Comparison of ENCODE assay signal across 11 cellular contexts in genomic region chr14:52789118-52789517, GRCh38. TPM values are rescaled to one million over a fixed set of nuclear protein-coding genes. Genes with fewer than 3 reads are reported as not detected.
DNase-seq lines count a peak whose midpoint lies in the region; ATAC-seq, FAIRE-seq and TF ChIP-seq lines count a peak whose summit lies in the region.
"Had no signal": no experiment of that assay in that cellular context is flagged by ENCODE, and none has a peak within 500 bp of the region (broad histone marks: within the 10 kb centered on the region; RNA-seq: fewer than 3 reads in every experiment).

No MANE protein-coding gene starts in this region.

- intact Hi-C loops in activated CD4-positive, alpha-beta T cell treated with anti-CD3 and anti-CD28 coated beads, Interleukin-2, amount 10 ng/mL, durations not matched to agents 24 days and 14 days (cut with micrococcal nuclease): no loop called here
- intact Hi-C loops in endothelial cell of umbilical vein (cut with micrococcal nuclease): no loop called here

- peak overlapping the region; percentile 35; the same call in 1 of the 2 replicates for H3K4me2 ChIP-seq in OCI-LY1 (ENCODE audit: low read length)
- peak overlapping the region; percentile 92 for H3K4me2 ChIP-seq in endothelial cell of umbilical vein (ENCODE audit: insufficient read depth, low read length)

- H3K4me1 Mint-ChIP-seq in activated CD4-positive, alpha-beta T cell treated with anti-CD3 and anti-CD28 coated beads, Interleukin-2, amount 10 ng/mL, durations not matched to agents 24 days and 14 days: peaks cover 32% of the 10 kb centered on the region

- no peaks in the 10 kb centered on the region for H3K27me3 Mint-ChIP-seq in activated CD4-positive, alpha-beta T cell treated with anti-CD3 and anti-CD28 coated beads, Interleukin-2, amount 10 ng/mL, durations not matched to agents 24 days and 14 days

- H3K4me3 Mint-ChIP-seq in activated CD4-positive, alpha-beta T cell treated with anti-CD3 and anti-CD28 coated beads, Interleukin-2, amount 10 ng/mL, durations not matched to agents 24 days and 14 days: peak overlapping the region; percentile 49

- WGBS in tibial nerve, 2 donors: 88 to 93% methylated on average over 2 of the region's 2 CpGs
- 91 to 98% methylated on average over 2 of the region's 2 CpGs for WGBS in upper lobe of left lung, 2 donors

- H3K4me1 ChIP-seq in OCI-LY1 (ENCODE audit: insufficient read depth, low read length, severe bottlenecking): peaks cover 29% of the 10 kb centered on the region
- H3K4me1 ChIP-seq in endothelial cell of umbilical vein (ENCODE audit: control insufficient read depth, extremely low read depth, insufficient read depth, low read length): peaks cover 25% of the 10 kb centered on the region
- peaks cover 0 to 28% (median 11%) of the 10 kb centered on the region in 4 donors for H3K4me1 ChIP-seq in tibial nerve
- H3K4me1 ChIP-seq in upper lobe of left lung: peaks cover 8 to 21% (median 16%) of the 10 kb centered on the region in 4 donors

- no peaks in the 10 kb centered on the region for H3K9me1 ChIP-seq in endothelial cell of umbilical vein (replicated peaks; ENCODE audit: control insufficient read depth, extremely low read depth, insufficient read depth, low read length)

- H3K9me2 ChIP-seq in OCI-LY1 (ENCODE audit: low read depth, low read length): no peaks in the 10 kb centered on the region

- no peak for TF ChIP-seq POLR2A in endothelial cell of umbilical vein (IDR thresholded peaks at IDR 0.05; ENCODE audit: low read depth, low read length)
- TF ChIP-seq POLR2A in tibial nerve (IDR thresholded peaks at IDR 0.05): no peak
- no peak for TF ChIP-seq POLR2A in upper lobe of left lung (IDR thresholded peaks at IDR 0.05)

- H3K27me3 ChIP-seq in OCI-LY1 (ENCODE audit: insufficient read depth, low read length) (no peaks in the 10 kb centered on the region), endothelial cell of umbilical vein (ENCODE audit: control insufficient read depth in 2 of 2, insufficient read depth in 2 of 2, low read length in 2 of 2) (no peaks in the 10 kb centered on the region), tibial nerve (no peaks in the 10 kb centered on the region), upper lobe of left lung (no peaks in the 10 kb centered on the region)
- H3K27me3 ChIP-seq: cardiac muscle cell had no signal

- no peak for ATAC-seq in upper lobe of left lung (ENCODE audit: low FRiP score in 2 of 2)
- ATAC-seq: esophagus mucosa had no signal

- H3K79me2 ChIP-seq in OCI-LY1 (ENCODE audit: insufficient read depth, low read length) (peaks cover 18% of the 10 kb centered on the region), endothelial cell of umbilical vein (ENCODE audit: control insufficient read depth, insufficient read depth, low read length) (peaks cover 60% of the 10 kb centered on the region)

- no peaks in the 10 kb centered on the region for H3K9me3 Mint-ChIP-seq in activated CD4-positive, alpha-beta T cell treated with anti-CD3 and anti-CD28 coated beads, Interleukin-2, amount 10 ng/mL, durations not matched to agents 24 days and 14 days

- peaks cover 5% of the 10 kb centered on the region; the same call in 1 of the 2 replicates for H3F3A ChIP-seq in OCI-LY1 (ENCODE audit: insufficient read depth, low read length)

- dilution Hi-C loops in endothelial cell of umbilical vein (cut with MboI; ENCODE audit: extremely low pct_ligation_motif_present, low sequenced_read_pairs): no loop called here

- no peak overlapping the region for H2AFZ ChIP-seq in OCI-LY1 (ENCODE audit: low read length)
- H2AFZ ChIP-seq in endothelial cell of umbilical vein (ENCODE audit: low read depth, low read length): no peak overlapping the region

- H3K27ac ChIP-seq in OCI-LY1 (ENCODE audit: low read depth, low read length, poor library complexity, severe bottlenecking): peak overlapping the region; percentile 5
- H3K27ac ChIP-seq in endothelial cell of umbilical vein (ENCODE audit: insufficient read depth, low read depth, low read length): no peak overlapping the region
- no peak overlapping the region for H3K27ac ChIP-seq in tibial nerve
- H3K27ac ChIP-seq in upper lobe of left lung: no peak overlapping the region
- H3K27ac ChIP-seq: cardiac muscle cell had no signal

- no peak overlapping the region for H3K27ac Mint-ChIP-seq in activated CD4-positive, alpha-beta T cell treated with anti-CD3 and anti-CD28 coated beads, Interleukin-2, amount 10 ng/mL, durations not matched to agents 24 days and 14 days

- no peak for FAIRE-seq in endothelial cell of umbilical vein (lab: Jason Lieb, UNC)
- FAIRE-seq: islet of Langerhans had no signal

- CTCF ChIA-PET in endothelial cell of umbilical vein (lab: Charles Lee): interaction anchor here (1.5 kb wide), 1 partner anchor 8 kb away, joined by 4 read pairs; no protein-coding TSS in a partner anchor

- no TSS peak for BruUV-seq in endothelial cell of umbilical vein (replicated peaks; lab: Mats Ljungman, UMichigan)

- no peaks in the 10 kb centered on the region for H3K36me3 ChIP-seq in OCI-LY1 (ENCODE audit: insufficient read depth, low read length)
- H3K36me3 ChIP-seq in endothelial cell of umbilical vein (ENCODE audit: control insufficient read depth in 2 of 2, extremely low read depth in 1 of 2, insufficient read depth in 2 of 2, low read length in 2 of 2): peaks cover 0 to 3% of the 10 kb centered on the region in 2 experiments
- no peaks in the 10 kb centered on the region for H3K36me3 ChIP-seq in tibial nerve
- H3K36me3 ChIP-seq in upper lobe of left lung: no peaks in the 10 kb centered on the region
- H3K36me3 ChIP-seq: cardiac muscle cell had no signal

- no peaks in the 10 kb centered on the region for H4K20me1 ChIP-seq in OCI-LY1 (ENCODE audit: insufficient read depth, low read length)
- no peaks in the 10 kb centered on the region for H4K20me1 ChIP-seq in endothelial cell of umbilical vein (replicated peaks; ENCODE audit: control insufficient read depth, extremely low read depth, insufficient read depth, low read length)

- no peak for TF ChIP-seq CTCF in OCI-LY1 (IDR thresholded peaks at IDR 0.05; ENCODE audit: low read length)
- no peak for TF ChIP-seq CTCF in endothelial cell of umbilical vein (IDR thresholded peaks at IDR 0.05; ENCODE audit: extremely low read depth in 1 of 2, insufficient read depth in 1 of 2, low read depth in 1 of 2, low read length in 2 of 2)
- TF ChIP-seq CTCF in tibial nerve (IDR thresholded peaks at IDR 0.05): no peak
- no peak for TF ChIP-seq CTCF in upper lobe of left lung (IDR thresholded peaks at IDR 0.05)

- H3K36me3 Mint-ChIP-seq in activated CD4-positive, alpha-beta T cell treated with anti-CD3 and anti-CD28 coated beads, Interleukin-2, amount 10 ng/mL, durations not matched to agents 24 days and 14 days (ENCODE audit: low read depth): peaks cover 8% of the 10 kb centered on the region

- TF ChIP-seq EP300 in tibial nerve (IDR thresholded peaks at IDR 0.05) (no peak), upper lobe of left lung (IDR thresholded peaks at IDR 0.05) (no peak)

- H3K9ac ChIP-seq in OCI-LY1 (ENCODE audit: low read length): no peak overlapping the region; the same call in 1 of the 2 replicates
- H3K9ac ChIP-seq in endothelial cell of umbilical vein (replicated peaks; ENCODE audit: extremely low read depth, insufficient read depth, low read length): no peak overlapping the region

- H3K4me3 ChIP-seq in OCI-LY1 (ENCODE audit: low read depth, low read length, poor library complexity, severe bottlenecking) (peak overlapping the region; percentile 14), endothelial cell of umbilical vein (replicated peaks in 1 of 3; ENCODE audit: insufficient read depth in 1 of 3, low read depth in 1 of 3, low read length in 3 of 3) (peak overlapping the region in 1 of 3 experiments; percentile 25), skeletal muscle cell (ENCODE audit: low read depth, low read length) (peak overlapping the region; percentile 75), tibial nerve (no peak overlapping the region), upper lobe of left lung (no peak overlapping the region)

- DNase-seq in activated CD4-positive, alpha-beta T cell treated with anti-CD3 and anti-CD28 coated beads, Interleukin-2, amount 10 ng/mL, durations not matched to agents 24 days and 14 days: no peak
- no peak for DNase-seq in activated CD4-positive, alpha-beta T cell treated with anti-CD3 and anti-CD28 coated beads, Interleukin-2, amount 50 U/mL, for 1 hour
- DNase-seq in endothelial cell of umbilical vein (ENCODE audit: low read depth, low spot score) (no peak), skeletal muscle cell (ENCODE audit: low read depth) (no peak), tibial nerve (ENCODE audit: low spot score in 2 of 2) (no peak), upper lobe of left lung (no peak), NCI-H187 (lab: John Stamatoyannopoulos, UW) (no peak)

- POLR2A ChIA-PET in endothelial cell of umbilical vein (lab: Charles Lee): no interaction called here

- no peaks in the 10 kb centered on the region for H3K9me3 ChIP-seq in OCI-LY1 (ENCODE audit: low read length)
- H3K9me3 ChIP-seq in endothelial cell of umbilical vein (replicated peaks; ENCODE audit: control insufficient read depth, insufficient read depth, low read length): no peaks in the 10 kb centered on the region
- no peaks in the 10 kb centered on the region for H3K9me3 ChIP-seq in tibial nerve
- H3K9me3 ChIP-seq in upper lobe of left lung: no peaks in the 10 kb centered on the region

RNA-seq across cellular contexts. Expression of gene GNPNAT1, which starts 2.3 kb away (rescaled TPM):
- 30.6 and 32.4 TPM in 2 replicates for total RNA-seq in activated CD4-positive, alpha-beta T cell treated with anti-CD3 and anti-CD28 coated beads, Interleukin-2, amount 10 ng/mL, durations not matched to agents 24 days and 14 days
- total RNA-seq in endothelial cell of umbilical vein: 38.2 and 38.9 TPM in 2 replicates
- 15.9 and 18.7 TPM in 2 replicates for polyA plus RNA-seq in endothelial cell of umbilical vein
- polyA plus RNA-seq in endothelial cell of umbilical vein (2011; cell fraction: cytosol; rRNA removed): 19.0 and 22.3 TPM in 2 replicates
- 8.3 and 10.2 TPM in 2 replicates for polyA plus RNA-seq in endothelial cell of umbilical vein (2011; cell fraction: nucleus; rRNA removed)
- 20.6 and 40.9 TPM in 2 replicates for polyA plus RNA-seq in endothelial cell of umbilical vein (2012)
- polyA minus RNA-seq in endothelial cell of umbilical vein: 16.1 and 17.3 TPM in 2 replicates
- polyA minus RNA-seq in endothelial cell of umbilical vein (2011; cell fraction: cytosol; rRNA and poly(A)+ RNA removed): 32.1 TPM
- polyA minus RNA-seq in endothelial cell of umbilical vein (2011; cell fraction: nucleus; rRNA and poly(A)+ RNA removed): 6.9 and 12.0 TPM in 2 replicates
- total RNA-seq in tibial nerve: 10 to 100 TPM in 2 of 4 donors, 1 to 10 TPM in 2; 4.8 to 18.6 (median 9.5) TPM
- 10 to 100 TPM in 3 of 6 donors, 1 to 10 TPM in 3; 2.1 to 18.8 (median 10.9) TPM for total RNA-seq in upper lobe of left lung

RNA-seq across cellular contexts. Expression of gene STYX, which starts 59.2 kb away (rescaled TPM):
- total RNA-seq in activated CD4-positive, alpha-beta T cell treated with anti-CD3 and anti-CD28 coated beads, Interleukin-2, amount 10 ng/mL, durations not matched to agents 24 days and 14 days: 18.3 and 19.7 TPM in 2 replicates
- 21.0 and 21.3 TPM in 2 replicates for total RNA-seq in endothelial cell of umbilical vein
- 5.3 and 6.2 TPM in 2 replicates for polyA plus RNA-seq in endothelial cell of umbilical vein
- 6.3 and 6.4 TPM in 2 replicates for polyA plus RNA-seq in endothelial cell of umbilical vein (2011; cell fraction: cytosol; rRNA removed)
- 4.8 and 5.8 TPM in 2 replicates for polyA plus RNA-seq in endothelial cell of umbilical vein (2011; cell fraction: nucleus; rRNA removed)
- 7.6 and 10.4 TPM in 2 replicates for polyA plus RNA-seq in endothelial cell of umbilical vein (2012)
- 8.6 and 9.2 TPM in 2 replicates for polyA minus RNA-seq in endothelial cell of umbilical vein
- 6.2 TPM for polyA minus RNA-seq in endothelial cell of umbilical vein (2011; cell fraction: cytosol; rRNA and poly(A)+ RNA removed)
- 5.6 and 7.6 TPM in 2 replicates for polyA minus RNA-seq in endothelial cell of umbilical vein (2011; cell fraction: nucleus; rRNA and poly(A)+ RNA removed)
- 10 to 100 TPM in 3 of 4 donors, 1 to 10 TPM in 1; 9.9 to 13.8 (median 11.8) TPM for total RNA-seq in tibial nerve
- 10 to 100 TPM in 4 of 6 donors, 1 to 10 TPM in 2; 3.0 to 16.5 (median 10.4) TPM for total RNA-seq in upper lobe of left lung

Comparison
In these comparisons a context has a peak if more than half of its experiments do, and no peak if none do; other contexts are left out.
1. H3K4me3 ChIP-seq: peak in OCI-LY1 (single experiment) and skeletal muscle cell (single experiment); none in tibial nerve (0 of 4) and upper lobe of left lung (0 of 4).